ENCODE assay signal across 10 cellular contexts in the genomic region with DNA sequence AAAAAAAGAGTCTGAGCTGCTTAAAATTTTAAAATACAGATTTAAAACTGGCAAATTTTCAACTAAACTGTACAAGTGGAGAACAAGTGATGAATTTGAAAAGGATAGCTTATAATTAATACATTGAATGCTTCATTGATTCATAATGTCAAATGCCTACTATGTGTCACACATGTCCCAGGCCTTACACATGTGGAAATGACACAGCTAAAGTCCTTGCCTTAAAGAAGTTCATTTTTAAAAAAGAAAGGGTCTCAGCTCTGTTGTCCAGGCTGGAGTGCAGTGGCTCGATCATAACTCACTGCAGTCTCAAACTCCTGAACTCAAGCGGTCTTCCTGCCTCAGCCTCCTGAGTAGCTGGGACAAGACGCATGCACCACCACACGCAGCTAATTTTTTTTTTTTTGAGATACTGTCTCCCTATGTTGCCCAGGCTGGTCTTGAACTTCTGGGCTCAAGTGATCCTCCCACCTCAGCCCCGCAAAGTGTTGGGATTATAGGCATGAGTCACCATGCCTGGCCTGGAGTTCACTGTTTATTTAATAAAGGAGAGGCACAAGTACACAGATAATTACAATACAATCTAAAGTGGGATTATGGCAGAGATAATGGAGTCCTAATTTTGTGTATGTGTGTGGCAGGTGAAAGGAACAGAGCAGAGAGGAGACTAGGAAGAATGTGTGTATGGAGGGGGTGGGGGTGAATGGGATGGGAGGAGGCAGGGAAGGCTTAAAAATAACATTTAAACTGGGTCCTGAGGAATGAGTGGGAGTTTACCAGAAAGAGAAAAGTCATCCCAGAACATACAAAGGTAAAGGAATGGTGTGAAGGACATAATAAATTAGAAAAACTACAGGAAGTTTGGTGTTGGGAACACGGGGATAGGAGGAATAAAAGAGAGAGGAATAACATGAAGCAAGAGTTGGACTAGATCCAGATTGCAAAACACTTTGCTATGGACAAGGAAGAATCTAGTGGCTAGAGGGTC. TPM values are rescaled to one million over a fixed set of nuclear protein-coding genes. Genes with fewer than 3 reads are reported as not detected.
DNase-seq lines count a peak whose midpoint lies in the region; TF ChIP-seq lines count a peak whose summit lies in the region.
"Had no signal": no experiment of that assay in that cellular context is flagged by ENCODE, and none has a peak within 500 bp of the region (broad histone marks: within the 10 kb centered on the region; RNA-seq: fewer than 3 reads in every experiment).

No MANE protein-coding gene starts in this region.

- H3K4me3 ChIP-seq in astrocyte of the spinal cord (ENCODE audit: low read depth, low read length): no peak overlapping the region
- no peak overlapping the region for H3K4me3 ChIP-seq in neuronal stem cell (ENCODE audit: low read length in 2 of 2)

- H3K27ac ChIP-seq in neuronal stem cell (replicated peaks; ENCODE audit: low read length): no peak overlapping the region

- no peak overlapping the region for H3K18ac ChIP-seq in neuronal stem cell (ENCODE audit: low read length)

- DNase-seq in DMS53 (lab: John Stamatoyannopoulos, UW): peak; percentile 86
- peak in 2 of 3 experiments; percentile 58 to 83 for DNase-seq in NCI-H1417 (lab: John Stamatoyannopoulos, UW)
- DNase-seq in astrocyte of the spinal cord (ENCODE audit: low read depth, low spot score): peak; percentile 12
- no peak for DNase-seq in neuronal stem cell (ENCODE audit: low spot score)
- no peak for DNase-seq in activated effector memory CD4-positive, alpha-beta T cell treated with Interleukin-2 at 50 U/mL for 16 hours
- no peak for DNase-seq in anterior cingulate cortex (lab: John Stamatoyannopoulos, UW)
- DNase-seq in activated naive CD4-positive, alpha-beta T cell treated with anti-CD3 and anti-CD28 coated beads, Interleukin-2, amount 50 U/mL, for 16 hours: no peak
- DNase-seq: GF-D8; stimulated activated CD4-positive, alpha-beta T cell treated with anti-CD3 and anti-CD28 coated beads, Interleukin-4, amount 100 ng/mL, for 1 hour had no signal

- H3K4me3 Mint-ChIP-seq in nephron: peak overlapping the region; percentile 3 to 40 (median 31)

- no peak overlapping the region for H2AFZ ChIP-seq in neuronal stem cell (ENCODE audit: low read length)

- H3K9me3 Mint-ChIP-seq in nephron: no peaks in the 10 kb centered on the region

- no peak overlapping the region for H2BK5ac ChIP-seq in neuronal stem cell (ENCODE audit: low read length)

- peaks cover 4% of the 10 kb centered on the region for H3K79me1 ChIP-seq in neuronal stem cell (ENCODE audit: low read depth, low read length)

- no peak overlapping the region for H4K8ac ChIP-seq in neuronal stem cell (ENCODE audit: low read depth, low read length)

- no peak overlapping the region for H2BK120ac ChIP-seq in neuronal stem cell (ENCODE audit: low read depth, low read length)

- H2AK5ac ChIP-seq in neuronal stem cell (ENCODE audit: low read depth, low read length): no peak overlapping the region

- H3K36me3 ChIP-seq in neuronal stem cell (replicated peaks in 1 of 2; ENCODE audit: control insufficient read depth in 2 of 2, insufficient read depth in 2 of 2, low read length in 2 of 2): peaks cover 0 to 10% of the 10 kb centered on the region in 2 donors

- no peak overlapping the region for H3K4me2 ChIP-seq in neuronal stem cell (ENCODE audit: insufficient read depth, low read length, poor library complexity, severe bottlenecking)

- no peak overlapping the region for H2BK12ac ChIP-seq in neuronal stem cell (ENCODE audit: low read length)

- H3K23ac ChIP-seq in neuronal stem cell (ENCODE audit: low read depth, low read length, poor library complexity): no peak overlapping the region

- no peaks in the 10 kb centered on the region for H3K27me3 Mint-ChIP-seq in nephron (ENCODE audit: low read depth)

- H3K36me3 Mint-ChIP-seq in nephron (ENCODE audit: low read depth): no peaks in the 10 kb centered on the region

- TF ChIP-seq CTCF in astrocyte of the spinal cord (IDR thresholded peaks at IDR 0.05; ENCODE audit: low read depth, low read length) (no peak), nephron (IDR thresholded peaks at IDR 0.05; ENCODE audit: unreplicated experiment in 3 of 3) (no peak)

- no peak overlapping the region for H3K4ac ChIP-seq in neuronal stem cell (ENCODE audit: low read length)

- H3K4me1 Mint-ChIP-seq in nephron: peaks cover 60% of the 10 kb centered on the region

- no peak overlapping the region for H3K9ac ChIP-seq in neuronal stem cell (ENCODE audit: low read depth, low read length, poor library complexity)

- H3K27ac Mint-ChIP-seq in nephron: peak overlapping the region in 2 of 3 experiments; percentile 32 to 75

- in situ Hi-C loops in astrocyte of the spinal cord (cut with HindIII; ENCODE audit: low sequenced_read_pairs): no loop called here

- H2BK15ac ChIP-seq in neuronal stem cell (ENCODE audit: low read length): no peak overlapping the region

- no peak overlapping the region for H4K91ac ChIP-seq in neuronal stem cell (ENCODE audit: low read depth, low read length, poor library complexity)

- H3K14ac ChIP-seq in neuronal stem cell (ENCODE audit: low read length): no peak overlapping the region

- H3K27me3 ChIP-seq in neuronal stem cell (ENCODE audit: control insufficient read depth in 3 of 3, insufficient read depth in 3 of 3, low read depth in 1 of 3, low read length in 3 of 3): no peaks in the 10 kb centered on the region

- peaks cover 0 to 10% of the 10 kb centered on the region in 2 donors for H3K4me1 ChIP-seq in neuronal stem cell (ENCODE audit: control insufficient read depth in 2 of 2, insufficient read depth in 1 of 2, low read depth in 1 of 2, low read length in 2 of 2)

- no peaks in the 10 kb centered on the region for H3K9me3 ChIP-seq in neuronal stem cell (replicated peaks in 1 of 2; ENCODE audit: control insufficient read depth in 2 of 2, insufficient read depth in 1 of 2, low read depth in 1 of 2, low read length in 2 of 2)

- WGBS in neuronal stem cell (ENCODE audit: extremely low coverage in 2 of 2, insufficient read length in 2 of 2, insufficient replicate concordance in 1 of 2), 2 donors: no CpG with 5 or more reads among the region's 6 CpGs

RNA-seq across cellular contexts. Expression of a gene that starts 4.7 kb away (rescaled TPM):
- polyA plus RNA-seq in neuronal stem cell (2013, experiment 1 of 2): 15.5 TPM
- 15.9 TPM for polyA plus RNA-seq in neuronal stem cell (2013, experiment 2 of 2)

RNA-seq across cellular contexts. Expression of a gene that starts 33.0 kb away (rescaled TPM):
- polyA plus RNA-seq in neuronal stem cell (2013, experiment 1 of 2): 5.5 TPM
- polyA plus RNA-seq in neuronal stem cell (2013, experiment 2 of 2): 6.2 TPM

RNA-seq across cellular contexts. Expression of a gene that starts 56.1 kb away (rescaled TPM):
- 8.5 TPM for polyA plus RNA-seq in neuronal stem cell (2013, experiment 1 of 2)
- 6.5 TPM for polyA plus RNA-seq in neuronal stem cell (2013, experiment 2 of 2)

Comparison
In these comparisons a context has a peak if more than half of its experiments do, and no peak if none do; other contexts are left out.
1. DNase-seq: peak in DMS53 (single experiment), NCI-H1417 (2 of 3) and astrocyte of the spinal cord (single experiment); none in neuronal stem cell (single experiment), activated effector memory CD4-positive, alpha-beta T cell treated with Interleukin-2 at 50 U/mL for 16 hours (single experiment), anterior cingulate cortex (0 of 58) and activated naive CD4-positive, alpha-beta T cell treated with anti-CD3 and anti-CD28 coated beads, Interleukin-2, amount 50 U/mL, for 16 hours (single experiment).